Comparison of ENCODE assay signal across 9 cellular contexts in genomic region chr19:36009633-36010379, GRCh38. TPM values are rescaled to one million over a fixed set of nuclear protein-coding genes. Genes with fewer than 3 reads are reported as not detected.
DNase-seq lines count a peak whose midpoint lies in the region; ATAC-seq and TF ChIP-seq lines count a peak whose summit lies in the region.
"Had no signal": no experiment of that assay in that cellular context is flagged by ENCODE, and none has a peak within 500 bp of the region (broad histone marks: within the 10 kb centered on the region; RNA-seq: fewer than 3 reads in every experiment).

No MANE protein-coding gene starts in this region.

- H3K4me3 ChIP-seq in AG09309 (ENCODE audit: control insufficient read depth, low read depth, low read length) (peak overlapping the region; percentile 52), LNCaP clone FGC (ENCODE audit: low read depth, low read length) (peak overlapping the region; percentile 92), dorsolateral prefrontal cortex (peak overlapping the region; percentile 28 to 70 (median 55))

- peak overlapping the region in 54 of 59 donors; percentile 9 to 90 (median 73) for H3K27ac ChIP-seq in dorsolateral prefrontal cortex
- H3K27ac ChIP-seq: HL-60 had no signal

- H3K27me3 Mint-ChIP-seq in natural killer cell (ENCODE audit: low read depth in 2 of 2) = no peaks in the 10 kb centered on the region

- peaks cover 28 to 41% of the 10 kb centered on the region in 2 donors for H3K4me1 Mint-ChIP-seq in natural killer cell

- no peaks in the 10 kb centered on the region for H3K27me3 ChIP-seq in dorsolateral prefrontal cortex

- H3K27ac Mint-ChIP-seq in natural killer cell = peak overlapping the region in 1 of 2 donors; percentile 65

- TF ChIP-seq CTCF in AG09309 (IDR thresholded peaks at IDR 0.05; ENCODE audit: control insufficient read depth, insufficient read depth, low read depth, low read length, missing control alignments) (no peak), LNCaP clone FGC (IDR thresholded peaks at IDR 0.05; ENCODE audit: control insufficient read depth, extremely low read depth, insufficient read depth) (no peak), dorsolateral prefrontal cortex (IDR thresholded peaks at IDR 0.05 in 54 of 56, conservative IDR thresholded peaks at IDR 0.05 in 2 of 56; ENCODE audit: low read depth in 1 of 56, partially characterized antibody in 56 of 56) (no peak), natural killer cell (IDR thresholded peaks at IDR 0.05) (no peak), omental fat pad (IDR thresholded peaks at IDR 0.05) (no peak)

- no peaks in the 10 kb centered on the region for H3K36me3 Mint-ChIP-seq in natural killer cell

- H3K9me3 Mint-ChIP-seq in natural killer cell = no peaks in the 10 kb centered on the region

- intact Hi-C loops in dorsolateral prefrontal cortex (cut with DNase I) = loop anchor here in 1 of 2 donors (10.0 kb wide), 1 partner anchor 235 kb away; the partner anchor contains the start of gene ARHGAP33
- intact Hi-C loops in natural killer cell (cut with micrococcal nuclease) = no loop called here

- peak overlapping the region; percentile 71 for H3K4me3 Mint-ChIP-seq in natural killer cell

- ATAC-seq in natural killer cell (no peak), GM21528 (IDR thresholded peaks at IDR 0.05; ENCODE audit: low FRiP score, unreplicated experiment) (no peak), omental fat pad (ENCODE audit: low FRiP score) (no peak), GM21786 (IDR thresholded peaks at IDR 0.05; ENCODE audit: unreplicated experiment) (no peak)

- DNase-seq in AG09309 (ENCODE audit: low read depth) (no peak), LNCaP clone FGC (ENCODE audit: low read depth) (no peak), dorsolateral prefrontal cortex (no peak), natural killer cell (no peak), omental fat pad (ENCODE audit: low spot score) (no peak)
- no peak for DNase-seq in activated CD8-positive, alpha-beta memory T cell treated with anti-CD3 and anti-CD28 coated beads, Interleukin-2, amount 50 U/mL, for 48 hours

RNA-seq across cellular contexts. Expression of gene SYNE4, which starts 1.2 kb away (rescaled TPM):
- total RNA-seq in dorsolateral prefrontal cortex = 1 to 10 TPM in 56 of 120 experiments, under 1 TPM in 57, not detected in 7; 0.20 to 3.3 (median 0.99) TPM
- total RNA-seq in natural killer cell = 1 to 10 TPM in 2 of 3 donors, under 1 TPM in 1; 0.41 to 2.6 (median 1.5) TPM
- total RNA-seq in omental fat pad = under 1 TPM in 3 of 4 donors, not detected in 1; 0.28 to 0.79 (median 0.50) TPM

RNA-seq across cellular contexts. Expression of gene ALKBH6, which starts 4.2 kb away (rescaled TPM):
- total RNA-seq in dorsolateral prefrontal cortex (10 to 100 TPM; 22.0 to 52.4 (median 34.6) TPM), natural killer cell (10 to 100 TPM; 39.0 to 57.3 (median 48.1) TPM), omental fat pad (10 to 100 TPM; 13.6 to 21.8 (median 16.1) TPM)

RNA-seq across cellular contexts. Expression of gene SDHAF1, which starts 14.8 kb away (rescaled TPM):
- total RNA-seq in dorsolateral prefrontal cortex = 10 to 100 TPM; 13.8 to 31.6 (median 21.0) TPM
- 10 to 100 TPM in 2 of 3 donors, 1 to 10 TPM in 1; 9.2 to 12.1 (median 10.5) TPM for total RNA-seq in natural killer cell
- total RNA-seq in omental fat pad = 10 to 100 TPM; 19.0 to 53.8 (median 32.2) TPM

RNA-seq across cellular contexts. Expression of gene CLIP3, which starts 22.9 kb away (rescaled TPM):
- 100 to 1,000 TPM; 172 to 399 (median 274) TPM for total RNA-seq in dorsolateral prefrontal cortex
- 1 to 10 TPM in 2 of 3 donors, under 1 TPM in 1; 0.33 to 2.1 (median 1.3) TPM for total RNA-seq in natural killer cell
- total RNA-seq in omental fat pad = 10 to 100 TPM in 1 of 4 donors, 1 to 10 TPM in 3; 3.3 to 11.9 (median 8.1) TPM

RNA-seq across cellular contexts. Expression of gene THAP8, which starts 44.3 kb away (rescaled TPM):
- 10 to 100 TPM in 13 of 120 experiments, 1 to 10 TPM in 107; 4.2 to 11.7 (median 7.3) TPM for total RNA-seq in dorsolateral prefrontal cortex
- total RNA-seq in natural killer cell = 1 to 10 TPM; 1.8 to 3.2 (median 2.8) TPM
- total RNA-seq in omental fat pad = 10 to 100 TPM in 2 of 4 donors, 1 to 10 TPM in 2; 2.0 to 10.4 (median 7.6) TPM
